Comparison of ENCODE assay signal across 8 cellular contexts in the genomic region with DNA sequence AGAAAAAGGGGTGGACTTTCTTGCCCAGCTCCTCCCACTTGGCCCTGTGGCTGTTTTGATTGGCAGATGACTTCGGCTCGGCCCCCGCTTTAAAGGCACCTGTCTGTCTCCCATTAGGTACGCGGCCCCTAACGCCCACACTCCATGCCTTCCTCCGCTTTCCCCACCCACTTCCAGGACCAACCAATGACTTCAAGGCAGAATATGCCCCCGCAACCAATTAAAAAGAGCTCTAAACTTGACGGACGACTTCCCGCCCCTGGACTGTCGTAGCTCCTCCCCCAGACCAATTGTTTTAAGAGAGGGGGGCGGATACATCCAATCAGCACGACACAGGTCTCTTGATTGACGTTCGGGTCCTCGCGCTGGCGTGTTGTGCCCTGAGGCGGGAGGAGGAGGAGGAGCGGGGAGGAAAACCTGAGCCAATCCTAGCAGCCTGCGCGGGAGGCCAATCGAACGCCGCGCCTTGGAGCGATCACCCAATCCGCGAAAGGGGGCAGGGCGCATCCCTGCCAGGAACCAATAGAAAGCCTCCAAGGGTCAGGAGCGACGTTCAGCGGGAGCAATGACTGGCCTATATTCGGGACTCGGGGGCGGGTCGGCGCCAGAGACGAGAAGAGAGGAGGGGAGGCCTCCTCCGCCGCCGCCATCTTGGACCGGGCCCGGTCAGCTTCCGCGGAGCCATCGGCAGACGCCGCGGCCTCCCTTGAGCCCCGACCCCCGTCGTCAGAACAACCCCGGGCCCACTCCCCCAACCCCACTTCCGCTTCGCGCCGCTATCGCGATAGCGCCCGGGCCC. TPM values are rescaled to one million over a fixed set of nuclear protein-coding genes. Genes with fewer than 3 reads are reported as not detected.
A peak's percentile ranks its signal among the peaks of the same experiment; 100 is the strongest.
DNase-seq lines count a peak whose midpoint lies in the region; ATAC-seq, FAIRE-seq and TF ChIP-seq lines count a peak whose summit lies in the region.

Gene CNOT3, plus strand, starts transcription at position 649 of the 799 bp plus-strand sequence. CDS start 5,217 bp downstream, outside the sequence.

- no peaks in the 10 kb centered on the region for H3K9me3 ChIP-seq in kidney (ENCODE audit: control insufficient read depth in 1 of 2, low read length in 2 of 2)

- CTCF ChIA-PET in activated CD4-positive, alpha-beta T cell treated with anti-CD3 and anti-CD28 coated beads for 36 hours (lab: Charles Lee): interaction anchor here (0.6 to 1.8 kb wide), 12 partner anchors 15 to 1204 kb away, joined by 3 to 15 read pairs (median 4); partner anchors contain the start of genes LENG1, MBOAT7, PRPF31 and TFPT

- no peaks in the 10 kb centered on the region for H3K9me3 Mint-ChIP-seq in activated CD4-positive, alpha-beta T cell treated with anti-CD3 and anti-CD28 coated beads for 36 hours (ENCODE audit: low read depth)

- intact Hi-C loops in activated CD4-positive, alpha-beta T cell treated with anti-CD3 and anti-CD28 coated beads for 36 hours (cut with DNase I, micrococcal nuclease): loop anchor here (1.0 to 2.0 kb wide), 14 partner anchors 22 to 1468 kb away; partner anchors contain the start of genes LENG1 (in 2 of the 2), LENG8 (in 2 of the 2), NDUFA3 (in 2 of the 2) and PRPF31 (in 2 of the 2)
- intact Hi-C loops in kidney (cut with DNase I): no loop called here

- H3K4me3 Mint-ChIP-seq in activated CD4-positive, alpha-beta T cell treated with anti-CD3 and anti-CD28 coated beads for 36 hours: peak within 1 kb of the TSS; percentile 83

- DNase-seq in Ammon's horn (ENCODE audit: low spot score) (peak; percentile 100), GM19238 (ENCODE audit: insufficient read length, low spot score) (peak; percentile 99), NCI-H524 (lab: John Stamatoyannopoulos, UW) (peak; percentile 100), choroid plexus epithelial cell (ENCODE audit: low read depth) (peak; percentile 100), kidney (peak; percentile 100)
- peak; percentile 99 for DNase-seq in activated CD4-positive, alpha-beta T cell treated with anti-CD3 and anti-CD28 coated beads for 36 hours
- peak; percentile 99 for DNase-seq in stimulated activated CD4-positive, alpha-beta T cell treated with anti-CD3 and anti-CD28 coated beads, Interleukin-15, amount 100 ng/mL, for 24 hours

- H3K4me1 Mint-ChIP-seq in activated CD4-positive, alpha-beta T cell treated with anti-CD3 and anti-CD28 coated beads for 36 hours: peaks cover 44% of the 10 kb centered on the region

- peaks cover 0 to 30% of the 10 kb centered on the region in 2 donors for H3K4me1 ChIP-seq in kidney (ENCODE audit: control insufficient read depth in 1 of 2, insufficient read depth in 1 of 2, low read depth in 1 of 2, low read length in 2 of 2)

- TF ChIP-seq CTCF in choroid plexus epithelial cell (conservative IDR thresholded peaks at IDR 0.05; ENCODE audit: low read depth, low read length) (no peak), kidney (IDR thresholded peaks at IDR 0.05; ENCODE audit: borderline replicate concordance, extremely low read depth, insufficient read depth) (no peak)

- H3K27ac ChIP-seq in kidney (ENCODE audit: low read depth in 2 of 2, low read length in 2 of 2): peak within 1 kb of the TSS; percentile 84 to 88

- peak within 1 kb of the TSS; percentile 86 for H3K4me3 ChIP-seq in choroid plexus epithelial cell (ENCODE audit: low read depth, low read length)
- peak within 1 kb of the TSS; percentile 80 to 96 for H3K4me3 ChIP-seq in kidney (ENCODE audit: low read length in 2 of 2)

- H3K27me3 Mint-ChIP-seq in activated CD4-positive, alpha-beta T cell treated with anti-CD3 and anti-CD28 coated beads for 36 hours: no peaks in the 10 kb centered on the region

- H3K36me3 Mint-ChIP-seq in activated CD4-positive, alpha-beta T cell treated with anti-CD3 and anti-CD28 coated beads for 36 hours (ENCODE audit: low read depth): peaks cover 11% of the 10 kb centered on the region

- peaks cover 0 to 6% of the 10 kb centered on the region in 2 donors for H3K36me3 ChIP-seq in kidney (ENCODE audit: control insufficient read depth in 1 of 2, insufficient read depth in 2 of 2, low read length in 2 of 2)

- H3K9ac ChIP-seq in kidney (ENCODE audit: low read length in 2 of 2): peak within 1 kb of the TSS; percentile 57 to 70

- POLR2A ChIA-PET in activated CD4-positive, alpha-beta T cell treated with anti-CD3 and anti-CD28 coated beads for 36 hours (lab: Charles Lee): interaction anchor here (0.5 to 3.0 kb wide), 12 partner anchors 13 to 1661 kb away, joined by 3 to 35 read pairs (median 5); partner anchors contain the start of genes LENG1, LENG9, MBOAT7 and MYADM

- peak; percentile 73 for ATAC-seq in HG03442 (IDR thresholded peaks at IDR 0.05; ENCODE audit: unreplicated experiment)
- peak; percentile 86 for ATAC-seq in activated CD4-positive, alpha-beta T cell treated with anti-CD3 and anti-CD28 coated beads for 36 hours

- FAIRE-seq in kidney (lab: Jason Lieb, UNC): peak; percentile 100

- peak within 1 kb of the TSS; percentile 91 for H3K27ac Mint-ChIP-seq in activated CD4-positive, alpha-beta T cell treated with anti-CD3 and anti-CD28 coated beads for 36 hours

RNA-seq across cellular contexts. Expression of gene CNOT3, which starts in this region (rescaled TPM):
- 10 to 100 TPM; 61.0 to 93.8 TPM for total RNA-seq in activated CD4-positive, alpha-beta T cell treated with anti-CD3 and anti-CD28 coated beads for 36 hours
- 38.1 TPM for total RNA-seq in kidney
- 30.8 TPM for polyA plus RNA-seq in kidney (ENCODE audit: insufficient read depth, low read depth, low replicate concordance)

Comparison
In these comparisons a context has a peak if more than half of its experiments do, and no peak if none do; other contexts are left out.
1. Peak in every context shown above with its lines: DNase-seq, ATAC-seq, H3K4me3 ChIP-seq and H3K27ac ChIP-seq.